In genomic region chr7:118298771-118299170, GRCh38 we compare ENCODE assay signal across 28 cellular contexts.
"Had no signal": no experiment of that assay in that cellular context is flagged by ENCODE, and none has a peak within 500 bp of the region (broad histone marks: within the 10 kb centered on the region; RNA-seq: fewer than 3 reads in every experiment).

No MANE protein-coding gene starts in this region.

- H3K27me3 ChIP-seq: adrenal gland, body of pancreas, esophagus squamous epithelium had no signal

- ATAC-seq: activated CD4-positive, alpha-beta T cell treated with anti-CD3 and anti-CD28 coated beads for 36 hours; activated CD8-positive, alpha-beta memory T cell treated with anti-CD3 and anti-CD28 coated beads, Interleukin-2, amount 10 ng/mL, durations not matched to agents 7 days and 5 days; activated CD8-positive, alpha-beta T cell treated with anti-CD3 and anti-CD28 coated beads, Interleukin-2, amount 10 ng/mL, durations not matched to agents 7 days and 5 days; activated naive CD8-positive, alpha-beta T cell treated with anti-CD3 and anti-CD28 coated beads, Interleukin-2, amount 50 U/mL, for 24 hours; body of pancreas had no signal

- FAIRE-seq: colon, endometrium, endothelial cell of umbilical vein, frontal cortex had no signal

- DNase-seq: activated CD4-positive, alpha-beta memory T cell treated with anti-CD3 and anti-CD28 coated beads for 36 hours; activated CD4-positive, alpha-beta T cell treated with anti-CD3 and anti-CD28 coated beads for 36 hours; activated CD4-positive, alpha-beta T cell treated with anti-CD3 and anti-CD28 coated beads, Interleukin-2, amount 10 ng/mL, durations not matched to agents 24 days and 14 days; activated CD4-positive, CD25-positive, alpha-beta regulatory T cell; activated CD4-positive, CD25-positive, alpha-beta regulatory T cell treated with anti-CD3 and anti-CD28 coated beads, Interleukin-2, amount 50 U/mL, for 72 hours; activated CD8-positive, alpha-beta memory T cell treated with anti-CD3 and anti-CD28 coated beads, Interleukin-2, amount 10 ng/mL, durations not matched to agents 7 days and 5 days; activated CD8-positive, alpha-beta memory T cell treated with anti-CD3 and anti-CD28 coated beads, Interleukin-2, amount 50 U/mL, for 4 hours; activated CD8-positive, alpha-beta T cell treated with anti-CD3 and anti-CD28 coated beads, Interleukin-2, amount 10 ng/mL, durations not matched to agents 7 days and 5 days; activated effector memory CD4-positive, alpha-beta T cell treated with anti-CD3 and anti-CD28 coated beads, Interleukin-2, amount 50 U/mL, for 16 hours; activated naive CD4-positive, alpha-beta T cell treated with anti-CD3 and anti-CD28 coated beads for 36 hours; activated naive CD8-positive, alpha-beta T cell treated with anti-CD3 and anti-CD28 coated beads for 36 hours; activated naive CD8-positive, alpha-beta T cell treated with anti-CD3 and anti-CD28 coated beads, Interleukin-2, amount 50 U/mL, for 24 hours; activated T-cell treated with anti-CD3 and anti-CD28 coated beads, Interleukin-2, amount 50 U/mL, for 1 hour; activated T-cell treated with anti-CD3 and anti-CD28 coated beads, Interleukin-2, amount 50 U/mL, for 48 hours; adrenal gland; amygdala; aorta; body of pancreas; caudate nucleus; effector CD8-positive, alpha-beta T cell; esophagus squamous epithelium; head of caudate nucleus; hippocampal formation had no signal

- H3K4me1 ChIP-seq: adrenal gland, body of pancreas, esophagus squamous epithelium had no signal

- H3K4me3 ChIP-seq: adrenal gland, body of pancreas, esophagus squamous epithelium had no signal

- H3K36me3 ChIP-seq: adrenal gland, esophagus squamous epithelium had no signal

- H3K27ac ChIP-seq: adrenal gland, body of pancreas, epithelial cell of prostate, esophagus squamous epithelium had no signal

- H3K9me3 ChIP-seq: adrenal gland, body of pancreas, esophagus squamous epithelium had no signal
